In the genomic region with DNA sequence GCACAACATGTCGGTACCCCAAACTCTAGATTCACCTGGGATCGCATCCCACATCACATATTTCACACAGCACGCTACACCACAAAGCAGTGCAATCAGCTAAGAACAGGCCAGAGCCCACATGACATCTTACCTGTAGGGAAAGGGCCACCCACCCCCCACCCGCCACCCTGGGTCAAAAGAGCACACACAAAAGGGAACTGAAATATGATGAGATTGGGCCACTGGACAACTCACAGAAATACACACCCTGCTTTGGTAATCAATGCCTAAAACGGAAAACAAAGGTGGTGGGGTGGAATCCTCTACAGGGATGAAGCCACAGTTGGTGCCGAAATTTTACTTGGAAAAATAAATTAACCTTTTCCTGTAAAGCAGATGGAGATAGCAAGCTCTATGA, we compare ENCODE assay signal across 19 cellular contexts. TPM values are rescaled to one million over a fixed set of nuclear protein-coding genes. Genes with fewer than 3 reads are reported as not detected.
DNase-seq lines count a peak whose midpoint lies in the region; ATAC-seq, FAIRE-seq and TF ChIP-seq lines count a peak whose summit lies in the region.
"Had no signal": no experiment of that assay in that cellular context is flagged by ENCODE, and none has a peak within 500 bp of the region (broad histone marks: within the 10 kb centered on the region; RNA-seq: fewer than 3 reads in every experiment).

No MANE protein-coding gene starts in this region.

- H3K36me3 ChIP-seq in H1 (ENCODE audit: control insufficient read depth in 2 of 4, insufficient read depth in 4 of 4, low read length in 3 of 4), result no peaks in the 10 kb centered on the region

- no peak overlapping the region for H2AFZ ChIP-seq in H1 (ENCODE audit: low read length)

- H2BK12ac ChIP-seq in H1 (ENCODE audit: low read depth, low read length), result peak overlapping the region; percentile 27; the same call in 1 of the 2 replicates

- no peak for TF ChIP-seq EP300 in H1 (IDR thresholded peaks at IDR 0.05; ENCODE audit: borderline replicate concordance in 1 of 2, low read depth in 2 of 2, low read length in 2 of 2)

- H4K5ac ChIP-seq in H1 (ENCODE audit: insufficient read length, low read depth, low read length), result no peak overlapping the region

- no peak overlapping the region for H3K56ac ChIP-seq in H1 (replicated peaks; ENCODE audit: insufficient read length, low read depth, low read length)

- H4K91ac ChIP-seq in H1 (replicated peaks; ENCODE audit: insufficient read length, low read length), result no peak overlapping the region

- no peaks in the 10 kb centered on the region for H3K4me1 ChIP-seq in H1 (replicated peaks in 1 of 4; ENCODE audit: control insufficient read depth in 3 of 4, insufficient read depth in 4 of 4, low read length in 3 of 4)

- no peak overlapping the region for H3K14ac ChIP-seq in H1 (ENCODE audit: insufficient read length)

- DNase-seq in CD4-positive, alpha-beta T cell, result no peak
- DNase-seq in H1 (ENCODE audit: low read depth in 1 of 2, low spot score in 2 of 2), result no peak
- no peak for DNase-seq in HEK293T (ENCODE audit: extremely low spot score)
- no peak for DNase-seq in GM13976 (ENCODE audit: low spot score)
- DNase-seq: ACHN; Caco-2; CD4-positive, alpha-beta memory T cell; DMS53; GF-D8; GOT3; HCEC 1CT; Kasumi-1; KBM-7 had no signal

- TF ChIP-seq CTCF in CD4-positive, alpha-beta T cell (IDR thresholded peaks at IDR 0.05), result no peak
- no peak for TF ChIP-seq CTCF in H1 (IDR thresholded peaks at IDR 0.05; ENCODE audit: control extremely low read depth in 1 of 3, insufficient read depth in 1 of 3, low read depth in 1 of 3, low read length in 3 of 3)
- no peak for TF ChIP-seq CTCF in GM13976 (IDR thresholded peaks at IDR 0.05; ENCODE audit: borderline replicate concordance, control extremely low read depth, extremely low read depth, insufficient read depth, missing control alignments)

- FAIRE-seq in H1 (lab: Jason Lieb, UNC), result no peak
- FAIRE-seq: GM19239 had no signal

- H3K79me2 ChIP-seq in H1 (ENCODE audit: control insufficient read depth in 1 of 2, insufficient read depth in 2 of 2, low read length in 2 of 2), result no peaks in the 10 kb centered on the region

- no peak for ATAC-seq in CD4-positive, alpha-beta T cell (ENCODE audit: poor library complexity)
- ATAC-seq in GM19351 (IDR thresholded peaks at IDR 0.05; ENCODE audit: unreplicated experiment), result peak; percentile 59
- ATAC-seq in HG03378 (IDR thresholded peaks at IDR 0.05; ENCODE audit: unreplicated experiment), result no peak
- no peak for ATAC-seq in GM21737 (IDR thresholded peaks at IDR 0.05; ENCODE audit: unreplicated experiment)

- no peak for TF ChIP-seq RAD21 in H1 (IDR thresholded peaks at IDR 0.05 in 1 of 2, conservative IDR thresholded peaks at IDR 0.05 in 1 of 2; ENCODE audit: low read depth in 2 of 2, low read length in 2 of 2)

- POLR2A ChIA-PET in CD4-positive, alpha-beta T cell (lab: Charles Lee), result no interaction called here
- POLR2A ChIA-PET in H1 (lab: Charles Lee; ENCODE audit: partially characterized antibody), result no interaction called here
- POLR2A ChIA-PET in HEK293T (lab: Yijun Ruan, JAX), result no interaction called here

- TF ChIP-seq POLR2A in H1 (IDR thresholded peaks at IDR 0.05; ENCODE audit: control extremely low read depth in 1 of 2, low read depth in 2 of 2, low read length in 2 of 2), result no peak

- no peaks in the 10 kb centered on the region for H3K9me3 ChIP-seq in CD4-positive, alpha-beta T cell (ENCODE audit: control insufficient read depth, low read length)
- no peaks in the 10 kb centered on the region for H3K9me3 ChIP-seq in H1 (ENCODE audit: insufficient read depth in 2 of 2, low read depth in 1 of 2, low read length in 1 of 2)
- H3K9me3 ChIP-seq: Caco-2 had no signal

- peaks cover 80% of the 10 kb centered on the region for H3K36me3 Mint-ChIP-seq in CD4-positive, alpha-beta T cell (ENCODE audit: low read depth)
- H3K36me3 Mint-ChIP-seq in IgD-negative memory B cell, result peaks cover 8% of the 10 kb centered on the region

- H2BK20ac ChIP-seq in H1 (ENCODE audit: low read length), result no peak overlapping the region

- H3K9me3 Mint-ChIP-seq in CD4-positive, alpha-beta T cell, result no peaks in the 10 kb centered on the region
- peaks cover 0 to 8% (median 0%) of the 10 kb centered on the region in 3 donors for H3K9me3 Mint-ChIP-seq in IgD-negative memory B cell

- H3K4me3 ChIP-seq in H1 (ENCODE audit: extremely low read depth in 1 of 4, insufficient read depth in 2 of 4, low read depth in 3 of 4, low read length in 4 of 4), result no peak overlapping the region
- H3K4me3 ChIP-seq: BLaER1 treated with 17β-estradiol and CSF1 and Interleukin-3, amounts not matched to agents 10 nM and 100 nM had no signal

- H3K4ac ChIP-seq in H1 (replicated peaks; ENCODE audit: insufficient read length, low read depth, low read length), result no peak overlapping the region

- H3K23me2 ChIP-seq in H1 (ENCODE audit: low read depth, low read length), result no peaks in the 10 kb centered on the region

- no peak overlapping the region for H3K4me3 Mint-ChIP-seq in CD4-positive, alpha-beta T cell
- no peak overlapping the region for H3K4me3 Mint-ChIP-seq in IgD-negative memory B cell

- CTCF ChIA-PET in CD4-positive, alpha-beta T cell (lab: Charles Lee), result no interaction called here
- CTCF ChIA-PET in H1 (lab: Charles Lee; ENCODE audit: partially characterized antibody), result interaction anchor here (0.6 to 2.5 kb wide), 4 partner anchors 9 to 191 kb away, joined by 3 to 15 read pairs (median 5); no protein-coding TSS in a partner anchor
- CTCF ChIA-PET in HEK293T (lab: Yijun Ruan, JAX), result interaction anchor here (0.5 kb wide), 1 partner anchor 88 kb away, joined by 4 read pairs; no protein-coding TSS in a partner anchor

- peaks cover 79% of the 10 kb centered on the region for H3K4me1 Mint-ChIP-seq in CD4-positive, alpha-beta T cell (ENCODE audit: low read depth)
- peaks cover 3 to 23% (median 7%) of the 10 kb centered on the region in 3 donors for H3K4me1 Mint-ChIP-seq in IgD-negative memory B cell

- peak overlapping the region; percentile 45 for H3K27ac Mint-ChIP-seq in CD4-positive, alpha-beta T cell
- peak overlapping the region in 2 of 3 donors; percentile 44 to 48 for H3K27ac Mint-ChIP-seq in IgD-negative memory B cell

- 78% methylated on average over 6 of the region's 6 CpGs; no CpG with 5 or more reads in 1 of the 2 experiments for WGBS in H1 (ENCODE audit: extremely low coverage in 1 of 2, insufficient coverage in 1 of 2, insufficient read length in 1 of 2, insufficient replicate concordance in 2 of 2, low coverage in 1 of 2, low lambda C conversion rate in 2 of 2, missing lambda C conversion rate in 1 of 2), 2 experiments

- in situ Hi-C loops in GM13976 (cut with MboI; ENCODE audit: low sequenced_read_pairs, unreplicated experiment), result no loop called here

- intact Hi-C loops in CD4-positive, alpha-beta T cell (cut with DNase I, micrococcal nuclease), result no loop called here

- H2BK120ac ChIP-seq in H1 (replicated peaks; ENCODE audit: low read depth, low read length), result no peak overlapping the region

- H3K27me3 Mint-ChIP-seq in CD4-positive, alpha-beta T cell, result no peaks in the 10 kb centered on the region
- no peaks in the 10 kb centered on the region for H3K27me3 Mint-ChIP-seq in IgD-negative memory B cell
- H3K27me3 Mint-ChIP-seq: CD4-positive, alpha-beta memory T cell had no signal

- no peak overlapping the region for H2BK15ac ChIP-seq in H1 (ENCODE audit: low read length)

- H3K27ac ChIP-seq in CD4-positive, alpha-beta T cell (ENCODE audit: low read depth, low read length), result no peak overlapping the region
- no peak overlapping the region for H3K27ac ChIP-seq in H1 (ENCODE audit: low read depth, low read length)
- H3K27ac ChIP-seq: BLaER1 treated with 17β-estradiol and CSF1 and Interleukin-3, amounts not matched to agents 10 nM and 100 nM had no signal

- no peaks in the 10 kb centered on the region for H3K27me3 ChIP-seq in CD4-positive, alpha-beta T cell (ENCODE audit: control insufficient read depth, insufficient read depth, low read length)
- no peaks in the 10 kb centered on the region for H3K27me3 ChIP-seq in H1 (replicated peaks in 1 of 4; ENCODE audit: control insufficient read depth in 3 of 4, extremely low read depth in 1 of 4, insufficient read depth in 3 of 4, low read length in 3 of 4)
- H3K27me3 ChIP-seq: BLaER1 treated with 17β-estradiol and CSF1 and Interleukin-3, amounts not matched to agents 10 nM and 100 nM had no signal

- no peaks in the 10 kb centered on the region for H3K79me1 ChIP-seq in H1 (ENCODE audit: low read depth, low read length)

- no peak overlapping the region for H2AK5ac ChIP-seq in H1 (ENCODE audit: low read depth, low read length)

- no peak overlapping the region for H3K18ac ChIP-seq in H1 (ENCODE audit: extremely low read depth, low read length)

- no peak overlapping the region for H4K8ac ChIP-seq in H1 (ENCODE audit: extremely low read depth, insufficient read depth, low read length)

- no peak overlapping the region for H2BK5ac ChIP-seq in H1 (ENCODE audit: low read depth, low read length)

- no peaks in the 10 kb centered on the region for H4K20me1 ChIP-seq in H1 (replicated peaks in 1 of 2; ENCODE audit: control insufficient read depth in 1 of 2, insufficient read depth in 2 of 2, low read length in 2 of 2)

- no peak overlapping the region for H3K4me2 ChIP-seq in H1 (ENCODE audit: insufficient read depth in 1 of 2, low read depth in 2 of 2, low read length in 2 of 2)
- H3K4me2 ChIP-seq: BLaER1 treated with 17β-estradiol and CSF1 and Interleukin-3, amounts not matched to agents 10 nM and 100 nM had no signal

- H3K23ac ChIP-seq in H1 (ENCODE audit: insufficient read length), result no peak overlapping the region

- no peak overlapping the region for H3K9ac ChIP-seq in H1 (replicated peaks in 1 of 4; ENCODE audit: extremely low read depth in 1 of 4, low read depth in 3 of 4, low read length in 3 of 4)
- H3K9ac ChIP-seq: BLaER1 treated with 17β-estradiol and CSF1 and Interleukin-3, amounts not matched to agents 10 nM and 100 nM had no signal

TF ChIP-seq in H1, 55 proteins besides CTCF, POLR2A, EP300 and RAD21 (continues in another document):
- TF ChIP-seq SP4 (IDR thresholded peaks at IDR 0.05; ENCODE audit: low read length) (no peak), HDAC6 (IDR thresholded peaks at IDR 0.05; ENCODE audit: low read depth, low read length) (no peak), CREB1 (IDR thresholded peaks at IDR 0.05) (no peak)

RNA-seq across cellular contexts. Expression of gene RETREG1, which starts 13.1 kb away (rescaled TPM):
- total RNA-seq in CD4-positive, alpha-beta T cell, result 10 to 100 TPM; 68.9 to 69.7 TPM
- 9.3 TPM for polyA plus RNA-seq in IgD-negative memory B cell
- total RNA-seq in H1 (2021; fragmentation: NEBNext Ultra II Directional; extraction: Animal tissue kit (Norgen Biotek cat#: 25700)), result 1.9 TPM in 2 replicates
- 0.62 and 1.2 TPM in 2 replicates for polyA plus RNA-seq in H1 (2011; rRNA removed)
- polyA plus RNA-seq in H1 (2011; cell fraction: cytosol; rRNA removed), result 1.4 TPM
- polyA plus RNA-seq in H1 (2011; cell fraction: nucleus; rRNA removed), result 0.98 TPM
- polyA plus RNA-seq in H1 (2012, experiment 1 of 2), result 1.0 to 1.7 TPM (median 1.2 TPM) in 4 replicates
- polyA plus RNA-seq in H1 (2012, experiment 2 of 2), result 0.09 TPM
- 5.1 TPM for polyA plus RNA-seq in H1 (2013, experiment 1 of 2)
- 5.5 TPM for polyA plus RNA-seq in H1 (2013, experiment 2 of 2)
- 1.7 and 2.8 TPM in 2 replicates for polyA minus RNA-seq in H1 (2011; rRNA and poly(A)+ RNA removed)
- 1.5 TPM for polyA minus RNA-seq in H1 (2011; cell fraction: cytosol; rRNA and poly(A)+ RNA removed)
- polyA minus RNA-seq in H1 (2011; cell fraction: nucleus; rRNA and poly(A)+ RNA removed), result 6.9 TPM

Comparison
In these comparisons a context has a peak if more than half of its experiments do, and no peak if none do; other contexts are left out.
1. RNA of gene RETREG1, which starts 13.1 kb away (total RNA-seq): 68.9 to 69.7 TPM in CD4-positive, alpha-beta T cell; 1.9 TPM in H1; every median in the first group is over 10 times any median in the second.